3 cellular contexts compared by ENCODE assay signal in genomic region chr2:97045878-97046277, GRCh38. TPM values are rescaled to one million over a fixed set of nuclear protein-coding genes. Genes with fewer than 3 reads are reported as not detected.
"Had no signal": no experiment of that assay in that cellular context is flagged by ENCODE, and none has a peak within 500 bp of the region (broad histone marks: within the 10 kb centered on the region; RNA-seq: fewer than 3 reads in every experiment).

No MANE protein-coding gene starts in this region.

RNA-seq across cellular contexts. Expression of gene FAM178B, which starts 59.5 kb away (rescaled TPM):
- total RNA-seq: activated T-helper 17 cell treated with anti-CD3 and anti-CD28 coated beads, Interleukin-2, amount 50 U/mL, for 72 hours; MCF 10A; Right ventricle myocardium inferior had no signal
